In the genomic region with DNA sequence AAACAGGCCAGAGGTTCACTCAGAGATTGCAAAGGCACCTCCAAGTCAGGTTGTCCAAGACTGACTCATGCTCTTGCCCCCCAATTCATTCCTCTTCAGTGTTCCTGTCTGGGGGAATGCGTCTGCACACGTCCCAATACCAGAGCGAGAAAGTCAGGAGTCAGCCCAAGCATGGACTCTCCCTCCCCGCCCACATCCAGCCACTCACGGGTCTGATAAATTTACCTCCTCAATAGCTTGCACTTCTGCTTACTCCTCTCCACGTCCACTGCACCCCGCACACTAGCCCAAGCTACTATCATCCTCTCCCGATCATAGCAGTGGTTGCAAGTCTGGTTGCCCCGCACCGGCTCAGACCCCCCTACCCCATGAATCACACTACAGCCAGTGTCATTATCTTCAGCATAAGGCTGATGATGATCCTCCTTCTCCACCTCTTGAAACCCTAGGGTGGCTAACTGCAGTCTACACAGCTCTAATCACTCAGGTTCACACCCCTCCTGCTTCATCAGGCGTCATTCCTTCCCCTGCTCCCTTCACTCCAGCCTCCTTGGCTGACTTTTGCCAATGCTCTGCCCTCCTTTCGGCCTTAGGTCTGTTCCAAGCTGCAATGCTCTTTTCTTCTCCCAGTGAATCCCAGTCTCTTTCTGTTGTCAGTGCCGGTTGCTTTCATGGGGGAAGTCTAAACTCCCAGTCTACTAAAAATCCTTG, we compare ENCODE assay signal across 14 cellular contexts. TPM values are rescaled to one million over a fixed set of nuclear protein-coding genes. Genes with fewer than 3 reads are reported as not detected.
DNase-seq lines count a peak whose midpoint lies in the region; ATAC-seq and TF ChIP-seq lines count a peak whose summit lies in the region.
"Had no signal": no experiment of that assay in that cellular context is flagged by ENCODE, and none has a peak within 500 bp of the region (broad histone marks: within the 10 kb centered on the region; RNA-seq: fewer than 3 reads in every experiment).

No MANE protein-coding gene starts in this region.

- no peaks in the 10 kb centered on the region for H3K9me3 Mint-ChIP-seq in stimulated activated naive B cell treated with anti-CD40 and anti-IgM and Interleukin-4, amounts not matched to agents 10 μg/mL and 1 μg/mL and 100 μg/mL, for 72 hours
- no peaks in the 10 kb centered on the region for H3K9me3 Mint-ChIP-seq in activated CD8-positive, alpha-beta memory T cell treated with anti-CD3 and anti-CD28 coated beads, Interleukin-2, amount 10 ng/mL, durations not matched to agents 7 days and 5 days (ENCODE audit: low read depth)
- H3K9me3 Mint-ChIP-seq in activated CD8-positive, alpha-beta T cell treated with anti-CD3 and anti-CD28 coated beads, Interleukin-2, amount 10 ng/mL, durations not matched to agents 7 days and 5 days (ENCODE audit: insufficient read depth) = no peaks in the 10 kb centered on the region
- H3K9me3 Mint-ChIP-seq: naive thymus-derived CD8-positive, alpha-beta T cell had no signal

- no peaks in the 10 kb centered on the region for H3K9me3 ChIP-seq in RWPE2 (ENCODE audit: severe bottlenecking)
- H3K9me3 ChIP-seq: gastroesophageal sphincter had no signal

- H3K27me3 Mint-ChIP-seq in stimulated activated naive B cell treated with anti-CD40 and anti-IgM and Interleukin-4, amounts not matched to agents 10 μg/mL and 1 μg/mL and 100 μg/mL, for 72 hours = no peaks in the 10 kb centered on the region
- peaks cover 37% of the 10 kb centered on the region for H3K27me3 Mint-ChIP-seq in activated CD8-positive, alpha-beta memory T cell treated with anti-CD3 and anti-CD28 coated beads, Interleukin-2, amount 10 ng/mL, durations not matched to agents 7 days and 5 days
- peaks cover 47% of the 10 kb centered on the region for H3K27me3 Mint-ChIP-seq in activated CD8-positive, alpha-beta T cell treated with anti-CD3 and anti-CD28 coated beads, Interleukin-2, amount 10 ng/mL, durations not matched to agents 7 days and 5 days (ENCODE audit: low read depth)

- ATAC-seq in GM19351 (IDR thresholded peaks at IDR 0.05; ENCODE audit: unreplicated experiment) (peak; percentile 28), HG02885 (IDR thresholded peaks at IDR 0.05; ENCODE audit: poor library complexity, unreplicated experiment) (peak; percentile 17), RWPE2 (ENCODE audit: low read depth) (peak; percentile 54; the same call in 2 of the 3 replicates)
- ATAC-seq in stimulated activated naive B cell treated with anti-CD40 and anti-IgM and Interleukin-4, amounts not matched to agents 10 μg/mL and 1 μg/mL and 100 μg/mL, for 72 hours (replicated peaks) = peak; percentile 44 to 53
- no peak for ATAC-seq in activated CD8-positive, alpha-beta memory T cell treated with anti-CD3 and anti-CD28 coated beads, Interleukin-2, amount 10 ng/mL, durations not matched to agents 7 days and 5 days
- ATAC-seq in activated CD8-positive, alpha-beta T cell treated with anti-CD3 and anti-CD28 coated beads, Interleukin-2, amount 10 ng/mL, durations not matched to agents 7 days and 5 days = no peak
- ATAC-seq: gastroesophageal sphincter had no signal

- H3K36me3 ChIP-seq in RWPE2 (ENCODE audit: low read depth) = no peaks in the 10 kb centered on the region
- H3K36me3 ChIP-seq: gastroesophageal sphincter had no signal

- DNase-seq in RWPE2 (ENCODE audit: low spot score) (no peak), NCI-H2196 (lab: John Stamatoyannopoulos, UW; ENCODE audit: unreplicated experiment) (no peak)
- no peak for DNase-seq in stimulated activated naive B cell treated with anti-CD40 and anti-IgM and Interleukin-4, amounts not matched to agents 10 μg/mL and 1 μg/mL and 100 μg/mL, for 72 hours
- DNase-seq in activated CD8-positive, alpha-beta memory T cell treated with anti-CD3 and anti-CD28 coated beads, Interleukin-2, amount 10 ng/mL, durations not matched to agents 7 days and 5 days = no peak
- DNase-seq in activated CD8-positive, alpha-beta T cell treated with anti-CD3 and anti-CD28 coated beads, Interleukin-2, amount 10 ng/mL, durations not matched to agents 7 days and 5 days = no peak
- DNase-seq: amniotic stem cell, NCI-H1417 treated with DMSO at 0.1 percent for 48 hours, NCI-H524 treated with DMSO at 0.1 percent for 48 hours, SHP77 treated with DMSO at 0.1 percent for 48 hours had no signal

- CTCF ChIA-PET in activated CD8-positive, alpha-beta memory T cell treated with anti-CD3 and anti-CD28 coated beads, Interleukin-2, amount 10 ng/mL, durations not matched to agents 7 days and 5 days (lab: Charles Lee) = interaction anchor here (1.1 to 1.5 kb wide), 3 partner anchors 10 to 153 kb away, joined by 3 to 6 read pairs (median 4); no protein-coding TSS in a partner anchor
- CTCF ChIA-PET in activated CD8-positive, alpha-beta T cell treated with anti-CD3 and anti-CD28 coated beads, Interleukin-2, amount 10 ng/mL, durations not matched to agents 7 days and 5 days (lab: Charles Lee) = interaction anchor here (2.1 kb wide), 1 partner anchor 11 kb away, joined by 11 read pairs; no protein-coding TSS in a partner anchor

- peaks cover 4 to 6% of the 10 kb centered on the region in 2 donors for H3K36me3 Mint-ChIP-seq in stimulated activated naive B cell treated with anti-CD40 and anti-IgM and Interleukin-4, amounts not matched to agents 10 μg/mL and 1 μg/mL and 100 μg/mL, for 72 hours
- no peaks in the 10 kb centered on the region for H3K36me3 Mint-ChIP-seq in activated CD8-positive, alpha-beta memory T cell treated with anti-CD3 and anti-CD28 coated beads, Interleukin-2, amount 10 ng/mL, durations not matched to agents 7 days and 5 days
- H3K36me3 Mint-ChIP-seq in activated CD8-positive, alpha-beta T cell treated with anti-CD3 and anti-CD28 coated beads, Interleukin-2, amount 10 ng/mL, durations not matched to agents 7 days and 5 days (ENCODE audit: low read depth) = no peaks in the 10 kb centered on the region
- H3K36me3 Mint-ChIP-seq: naive thymus-derived CD8-positive, alpha-beta T cell had no signal

- POLR2A ChIA-PET in activated CD8-positive, alpha-beta T cell treated with anti-CD3 and anti-CD28 coated beads, Interleukin-2, amount 10 ng/mL, durations not matched to agents 7 days and 5 days (lab: Charles Lee) = no interaction called here

- no peak for TF ChIP-seq CTCF in RWPE2 (IDR thresholded peaks at IDR 0.05; ENCODE audit: poor library complexity, severe bottlenecking)

- peak overlapping the region; percentile 86 for H3K27ac Mint-ChIP-seq in stimulated activated naive B cell treated with anti-CD40 and anti-IgM and Interleukin-4, amounts not matched to agents 10 μg/mL and 1 μg/mL and 100 μg/mL, for 72 hours
- H3K27ac Mint-ChIP-seq in activated CD8-positive, alpha-beta memory T cell treated with anti-CD3 and anti-CD28 coated beads, Interleukin-2, amount 10 ng/mL, durations not matched to agents 7 days and 5 days = no peak overlapping the region
- no peak overlapping the region for H3K27ac Mint-ChIP-seq in activated CD8-positive, alpha-beta T cell treated with anti-CD3 and anti-CD28 coated beads, Interleukin-2, amount 10 ng/mL, durations not matched to agents 7 days and 5 days

- H3K4me1 Mint-ChIP-seq in stimulated activated naive B cell treated with anti-CD40 and anti-IgM and Interleukin-4, amounts not matched to agents 10 μg/mL and 1 μg/mL and 100 μg/mL, for 72 hours = peaks cover 57 to 84% of the 10 kb centered on the region in 2 donors
- H3K4me1 Mint-ChIP-seq in activated CD8-positive, alpha-beta memory T cell treated with anti-CD3 and anti-CD28 coated beads, Interleukin-2, amount 10 ng/mL, durations not matched to agents 7 days and 5 days = peaks cover 2% of the 10 kb centered on the region
- peaks cover 15% of the 10 kb centered on the region for H3K4me1 Mint-ChIP-seq in activated CD8-positive, alpha-beta T cell treated with anti-CD3 and anti-CD28 coated beads, Interleukin-2, amount 10 ng/mL, durations not matched to agents 7 days and 5 days (ENCODE audit: low read depth)

- no peak overlapping the region for H3K4me3 ChIP-seq in RWPE2 (ENCODE audit: severe bottlenecking)
- H3K4me3 ChIP-seq: dorsolateral prefrontal cortex, gastroesophageal sphincter had no signal

- H3K4me1 ChIP-seq in RWPE2 (ENCODE audit: insufficient read depth, poor library complexity, severe bottlenecking) = peaks cover 3% of the 10 kb centered on the region
- H3K4me1 ChIP-seq: gastroesophageal sphincter had no signal

- no peak overlapping the region for H3K27ac ChIP-seq in RWPE2 (ENCODE audit: poor library complexity, severe bottlenecking)
- H3K27ac ChIP-seq: dorsolateral prefrontal cortex, gastroesophageal sphincter had no signal

- no peaks in the 10 kb centered on the region for H3K27me3 ChIP-seq in RWPE2 (ENCODE audit: insufficient read depth, poor library complexity, severe bottlenecking)

- peak overlapping the region; percentile 77 to 78 for H3K4me3 Mint-ChIP-seq in stimulated activated naive B cell treated with anti-CD40 and anti-IgM and Interleukin-4, amounts not matched to agents 10 μg/mL and 1 μg/mL and 100 μg/mL, for 72 hours
- H3K4me3 Mint-ChIP-seq in activated CD8-positive, alpha-beta memory T cell treated with anti-CD3 and anti-CD28 coated beads, Interleukin-2, amount 10 ng/mL, durations not matched to agents 7 days and 5 days = no peak overlapping the region
- no peak overlapping the region for H3K4me3 Mint-ChIP-seq in activated CD8-positive, alpha-beta T cell treated with anti-CD3 and anti-CD28 coated beads, Interleukin-2, amount 10 ng/mL, durations not matched to agents 7 days and 5 days

RNA-seq across cellular contexts. Expression of a gene that starts 27.6 kb away (rescaled TPM):
- total RNA-seq in activated CD8-positive, alpha-beta memory T cell treated with anti-CD3 and anti-CD28 coated beads, Interleukin-2, amount 10 ng/mL, durations not matched to agents 7 days and 5 days = 100 to 1,000 TPM in 1 of 2 experiments, 10 to 100 TPM in 1; 60.3 to 224 TPM
- 100 to 1,000 TPM in 1 of 2 experiments, 10 to 100 TPM in 1; 90.4 to 101 TPM for total RNA-seq in activated CD8-positive, alpha-beta T cell treated with anti-CD3 and anti-CD28 coated beads, Interleukin-2, amount 10 ng/mL, durations not matched to agents 7 days and 5 days

RNA-seq across cellular contexts. Expression of a gene that starts 37.7 kb away (rescaled TPM):
- 1 to 10 TPM; 2.5 to 3.7 TPM for total RNA-seq in activated CD8-positive, alpha-beta memory T cell treated with anti-CD3 and anti-CD28 coated beads, Interleukin-2, amount 10 ng/mL, durations not matched to agents 7 days and 5 days
- 1 to 10 TPM; 4.6 to 4.7 TPM for total RNA-seq in activated CD8-positive, alpha-beta T cell treated with anti-CD3 and anti-CD28 coated beads, Interleukin-2, amount 10 ng/mL, durations not matched to agents 7 days and 5 days

Comparison
In these comparisons a context has a peak if more than half of its experiments do, and no peak if none do; other contexts are left out.
1. ATAC-seq: peak in GM19351 (single experiment), HG02885 (single experiment), RWPE2 (single experiment) and stimulated activated naive B cell treated with anti-CD40 and anti-IgM and Interleukin-4, amounts not matched to agents 10 μg/mL and 1 μg/mL and 100 μg/mL, for 72 hours (2 of 2); none in activated CD8-positive, alpha-beta memory T cell treated with anti-CD3 and anti-CD28 coated beads, Interleukin-2, amount 10 ng/mL, durations not matched to agents 7 days and 5 days (single experiment) and activated CD8-positive, alpha-beta T cell treated with anti-CD3 and anti-CD28 coated beads, Interleukin-2, amount 10 ng/mL, durations not matched to agents 7 days and 5 days (single experiment).
2. H3K4me3 Mint-ChIP-seq: peak in stimulated activated naive B cell treated with anti-CD40 and anti-IgM and Interleukin-4, amounts not matched to agents 10 μg/mL and 1 μg/mL and 100 μg/mL, for 72 hours (2 of 2); none in activated CD8-positive, alpha-beta memory T cell treated with anti-CD3 and anti-CD28 coated beads, Interleukin-2, amount 10 ng/mL, durations not matched to agents 7 days and 5 days (single experiment) and activated CD8-positive, alpha-beta T cell treated with anti-CD3 and anti-CD28 coated beads, Interleukin-2, amount 10 ng/mL, durations not matched to agents 7 days and 5 days (single experiment).